In the genomic region with DNA sequence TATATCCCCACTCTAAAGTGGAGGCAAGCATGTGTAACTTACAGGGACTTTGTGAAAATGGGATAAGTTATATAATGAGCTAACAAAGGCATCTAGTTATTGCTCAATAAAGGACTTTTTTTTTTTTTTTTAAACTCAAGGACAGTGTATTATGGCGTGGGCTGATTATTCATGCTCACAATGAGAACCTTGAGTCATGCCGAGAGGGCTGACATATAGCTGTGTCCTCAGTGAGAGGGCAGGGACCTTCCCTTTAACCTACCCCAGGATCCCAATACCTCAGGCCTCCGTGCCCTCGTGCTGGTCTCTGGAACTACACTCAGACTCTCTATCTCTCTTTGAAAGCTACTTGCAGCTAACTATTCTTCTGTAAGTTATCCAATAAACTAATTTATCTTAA, we compare ENCODE assay signal across 8 cellular contexts.
DNase-seq lines count a peak whose midpoint lies in the region; ATAC-seq, FAIRE-seq and TF ChIP-seq lines count a peak whose summit lies in the region.

No MANE protein-coding gene starts in this region.

- peak overlapping the region; percentile 12 for H3K4me2 ChIP-seq in astrocyte (ENCODE audit: low read length)
- no peak overlapping the region for H3K4me2 ChIP-seq in OCI-LY7 (ENCODE audit: low read length)

- H3K27ac ChIP-seq in astrocyte (ENCODE audit: low read depth, low read length) (peak overlapping the region; percentile 27), OCI-LY7 (ENCODE audit: low read depth, low read length, poor library complexity, severe bottlenecking) (no peak overlapping the region)

- H4K20me1 ChIP-seq in astrocyte (ENCODE audit: insufficient read depth, low read length): no peaks in the 10 kb centered on the region
- no peaks in the 10 kb centered on the region for H4K20me1 ChIP-seq in OCI-LY7 (ENCODE audit: insufficient read depth, low read length)

- H3K36me3 ChIP-seq in astrocyte (ENCODE audit: insufficient read depth, low read length): no peaks in the 10 kb centered on the region
- H3K36me3 ChIP-seq in OCI-LY7 (ENCODE audit: insufficient read depth, low read length): no peaks in the 10 kb centered on the region

- H3K4me1 ChIP-seq in astrocyte (ENCODE audit: insufficient read depth, low read length) (peaks cover 9% of the 10 kb centered on the region), OCI-LY7 (ENCODE audit: insufficient read depth, low read length, poor library complexity, severe bottlenecking) (no peaks in the 10 kb centered on the region)

- peak; percentile 36 for DNase-seq in CD1c-positive myeloid dendritic cell (ENCODE audit: extremely low spot score)
- DNase-seq in astrocyte (ENCODE audit: low read depth): peak; percentile 56
- DNase-seq in omental fat pad (ENCODE audit: low spot score): no peak
- DNase-seq in midbrain (lab: John Stamatoyannopoulos, UW): no peak
- DNase-seq in OCI-LY7 (ENCODE audit: low spot score): no peak

- peak; percentile 66 for ATAC-seq in HG02610 (IDR thresholded peaks at IDR 0.05; ENCODE audit: unreplicated experiment)
- ATAC-seq in omental fat pad (ENCODE audit: low FRiP score): peak; percentile 82
- no peak for ATAC-seq in GM18873 (IDR thresholded peaks at IDR 0.05; ENCODE audit: low FRiP score, unreplicated experiment)
- no peak for ATAC-seq in GM19467 (IDR thresholded peaks at IDR 0.05; ENCODE audit: unreplicated experiment)

- peaks cover 8% of the 10 kb centered on the region for H3K4me1 Mint-ChIP-seq in astrocyte (ENCODE audit: low read depth, unreplicated experiment)

- no peaks in the 10 kb centered on the region for H3K27me3 ChIP-seq in astrocyte (ENCODE audit: insufficient read depth, low read length)

- POLR2A ChIA-PET in OCI-LY7 (lab: Charles Lee): interaction anchor here (0.6 to 0.9 kb wide), 2 partner anchors 21 to 224 kb away, joined by 3 read pairs; no protein-coding TSS in a partner anchor

- H3K27ac Mint-ChIP-seq in astrocyte (ENCODE audit: unreplicated experiment): no peak overlapping the region

- CTCF ChIA-PET in OCI-LY7 (lab: Charles Lee; ENCODE audit: unreplicated experiment): no interaction called here

- no peaks in the 10 kb centered on the region for H3K9me3 ChIP-seq in astrocyte (ENCODE audit: insufficient read depth, low read depth, low read length)
- H3K9me3 ChIP-seq in OCI-LY7 (ENCODE audit: low read length): no peaks in the 10 kb centered on the region

- H3K9ac ChIP-seq in astrocyte (ENCODE audit: low read length): no peak overlapping the region

- no TSS peak for BruUV-seq in OCI-LY7 (replicated peaks; lab: Mats Ljungman, UMichigan)

- H2AFZ ChIP-seq in astrocyte (ENCODE audit: low read depth, low read length): no peak overlapping the region
- H2AFZ ChIP-seq in OCI-LY7 (ENCODE audit: low read length): no peak overlapping the region

- TF ChIP-seq CTCF in astrocyte (IDR thresholded peaks at IDR 0.05; ENCODE audit: insufficient read depth, low read depth, low read length): no peak
- no peak for TF ChIP-seq CTCF in omental fat pad (IDR thresholded peaks at IDR 0.05)
- TF ChIP-seq CTCF in OCI-LY7 (conservative IDR thresholded peaks at IDR 0.05; ENCODE audit: low read length): no peak

- H3K9me3 Mint-ChIP-seq in astrocyte (ENCODE audit: unreplicated experiment): peaks cover 7% of the 10 kb centered on the region

- H3K4me3 ChIP-seq in astrocyte (ENCODE audit: insufficient read depth, low read depth, low read length) (no peak overlapping the region), OCI-LY7 (ENCODE audit: low read depth, low read length, poor library complexity, severe bottlenecking) (no peak overlapping the region)

- no peaks in the 10 kb centered on the region for H3K27me3 Mint-ChIP-seq in astrocyte (ENCODE audit: low read depth, unreplicated experiment)

- no peak for FAIRE-seq in astrocyte (lab: Jason Lieb, UNC)

- no peaks in the 10 kb centered on the region for H3K36me3 Mint-ChIP-seq in astrocyte (ENCODE audit: low read depth, unreplicated experiment)

- no peaks in the 10 kb centered on the region for H3K9me2 ChIP-seq in OCI-LY7 (ENCODE audit: insufficient read depth, low read length)

- intact Hi-C loops in OCI-LY7 (cut with micrococcal nuclease; ENCODE audit: unreplicated experiment): no loop called here

- H3K79me2 ChIP-seq in astrocyte (ENCODE audit: insufficient read depth, low read length) (no peaks in the 10 kb centered on the region), OCI-LY7 (ENCODE audit: insufficient read depth, low read depth, low read length) (no peaks in the 10 kb centered on the region)

- no peak overlapping the region for H3K4me3 Mint-ChIP-seq in astrocyte (ENCODE audit: unreplicated experiment)

Comparison
In these comparisons a context has a peak if more than half of its experiments do, and no peak if none do; other contexts are left out.
1. DNase-seq: peak in CD1c-positive myeloid dendritic cell (single experiment) and astrocyte (single experiment); none in omental fat pad (single experiment), midbrain (single experiment) and OCI-LY7 (single experiment).
2. ATAC-seq: peak in HG02610 (single experiment) and omental fat pad (single experiment); none in GM18873 (single experiment) and GM19467 (single experiment).